Comparison of ENCODE assay signal across 8 cellular contexts in genomic region chr4:154928640-154929257, GRCh38.
DNase-seq lines count a peak whose midpoint lies in the region; ATAC-seq, FAIRE-seq and TF ChIP-seq lines count a peak whose summit lies in the region.

No MANE protein-coding gene starts in this region.

- POLR2A ChIA-PET in A549 (lab: Yijun Ruan, JAX), result no interaction called here

- TF ChIP-seq RAD21 in A549 (conservative IDR thresholded peaks at IDR 0.05 in 1 of 2, IDR thresholded peaks at IDR 0.05 in 1 of 2), result peak; percentile 49 to 68

- TF ChIP-seq CTCF in A549 (IDR thresholded peaks at IDR 0.05) (peak; percentile 50), psoas muscle (IDR thresholded peaks at IDR 0.05) (no peak)

- CTCF ChIA-PET in A549 (lab: Yijun Ruan, JAX), result interaction anchor here (1.1 to 2.4 kb wide), 3 partner anchors 17 to 73 kb away, joined by 3 to 12 read pairs (median 4); no protein-coding TSS in a partner anchor

- no peak for FAIRE-seq in A549 (lab: Jason Lieb, UNC)

- ATAC-seq in A549 (peak in 1 of 2 experiments; percentile 59; a peak in 2 of 6 replicates), psoas muscle (no peak)

- intact Hi-C loops in psoas muscle (cut with DNase I), result no loop called here

- H3K4me3 ChIP-seq in A549 (no peak overlapping the region), H7 (ENCODE audit: insufficient read depth, low read depth, low read length) (no peak overlapping the region), psoas muscle (no peak overlapping the region)

- no peak for TF ChIP-seq POLR2A in A549 (IDR thresholded peaks at IDR 0.05; ENCODE audit: low read length)

- no peak for TF ChIP-seq EP300 in A549 (IDR thresholded peaks at IDR 0.05)

- H3K4me2 ChIP-seq in A549, result no peak overlapping the region

- H3K9me3 ChIP-seq in A549 (no peaks in the 10 kb centered on the region), psoas muscle (peaks cover 5% of the 10 kb centered on the region)

- H3K36me3 ChIP-seq in H7 (replicated peaks; ENCODE audit: control insufficient read depth, insufficient read depth, low read length), result no peaks in the 10 kb centered on the region
- no peaks in the 10 kb centered on the region for H3K36me3 ChIP-seq in psoas muscle (ENCODE audit: insufficient read depth in 1 of 2, low read depth in 1 of 2)

- peak; percentile 10 to 45 for DNase-seq in A549 (ENCODE audit: low read depth in 1 of 2, low spot score in 1 of 2)
- DNase-seq in H7, result peak; percentile 35
- peak; percentile 29 for DNase-seq in amniotic stem cell (lab: John Stamatoyannopoulos, UW)
- peak; percentile 54 for DNase-seq in iPS-NIHi11 (ENCODE audit: low spot score)
- no peak for DNase-seq in activated CD4-positive, alpha-beta T cell treated with anti-CD3 and anti-CD28 coated beads for 1 hour
- no peak for DNase-seq in psoas muscle
- no peak for DNase-seq in DMS153 treated with DMSO at 0.1 percent for 48 hours (lab: John Stamatoyannopoulos, UW; ENCODE audit: unreplicated experiment)
- no peak for DNase-seq in COLO829 (ENCODE audit: low spot score)

- 22% methylated on average over 6 of the region's 6 CpGs for WGBS in A549 (ENCODE audit: missing lambda C conversion rate)
- WGBS in psoas muscle, 3 donors, result 56 to 59% (median 57%) methylated on average over 6 of the region's 6 CpGs

- H3K4me1 ChIP-seq in A549 (no peaks in the 10 kb centered on the region), psoas muscle (no peaks in the 10 kb centered on the region)

- H3K27me3 ChIP-seq in H7 (ENCODE audit: control insufficient read depth, insufficient read depth, low read length) (no peaks in the 10 kb centered on the region), psoas muscle (ENCODE audit: insufficient read depth in 3 of 3, low read length in 2 of 3) (peaks cover 0 to 1% (median 0%) of the 10 kb centered on the region in 3 donors)

- no peak overlapping the region for H3K27ac ChIP-seq in A549
- no peak overlapping the region for H3K27ac ChIP-seq in psoas muscle

TF ChIP-seq in A549, 52 proteins besides CTCF, POLR2A, EP300 and RAD21:
- no peak for TF ChIP-seq KDM5A (IDR thresholded peaks at IDR 0.05)
- TF ChIP-seq, protein P1, sequence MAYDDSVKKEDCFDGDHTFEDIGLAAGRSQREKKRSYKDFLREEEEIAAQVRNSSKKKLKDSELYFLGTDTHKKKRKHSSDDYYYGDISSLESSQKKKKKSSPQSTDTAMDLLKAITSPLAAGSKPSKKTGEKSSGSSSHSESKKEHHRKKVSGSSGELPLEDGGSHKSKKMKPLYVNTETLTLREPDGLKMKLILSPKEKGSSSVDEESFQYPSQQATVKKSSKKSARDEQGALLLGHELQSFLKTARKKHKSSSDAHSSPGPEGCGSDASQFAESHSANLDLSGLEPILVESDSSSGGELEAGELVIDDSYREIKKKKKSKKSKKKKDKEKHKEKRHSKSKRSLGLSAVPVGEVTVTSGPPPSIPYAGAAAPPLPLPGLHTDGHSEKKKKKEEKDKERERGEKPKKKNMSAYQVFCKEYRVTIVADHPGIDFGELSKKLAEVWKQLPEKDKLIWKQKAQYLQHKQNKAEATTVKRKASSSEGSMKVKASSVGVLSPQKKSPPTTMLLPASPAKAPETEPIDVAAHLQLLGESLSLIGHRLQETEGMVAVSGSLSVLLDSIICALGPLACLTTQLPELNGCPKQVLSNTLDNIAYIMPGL (CRISPR knock-in tag; IDR thresholded peaks at IDR 0.05; ENCODE audit: borderline replicate concordance), result no peak
- TF ChIP-seq RARB (CRISPR knock-in tag; IDR thresholded peaks at IDR 0.05), result no peak
- TF ChIP-seq ZFP36 (IDR thresholded peaks at IDR 0.05; ENCODE audit: borderline replicate concordance, partially characterized antibody), result no peak
- no peak for TF ChIP-seq TP53 (CRISPR knock-in tag; IDR thresholded peaks at IDR 0.05)
- TF ChIP-seq MAZ (IDR thresholded peaks at IDR 0.05; ENCODE audit: borderline replicate concordance, low read depth, low read length), result no peak
- TF ChIP-seq SMC3 (IDR thresholded peaks at IDR 0.05), result peak; percentile 41; the same call in 2 of the 3 replicates
- no peak for TF ChIP-seq RCOR1 (IDR thresholded peaks at IDR 0.05; ENCODE audit: low read depth, low read length)
- TF ChIP-seq CBX8 (IDR thresholded peaks at IDR 0.05), result no peak

Comparison
In these comparisons a context has a peak if more than half of its experiments do, and no peak if none do; other contexts are left out.
1. DNase-seq: peak in A549 (2 of 2), H7 (single experiment), amniotic stem cell (single experiment) and iPS-NIHi11 (single experiment); none in activated CD4-positive, alpha-beta T cell treated with anti-CD3 and anti-CD28 coated beads for 1 hour (single experiment), psoas muscle (0 of 2), DMS153 treated with DMSO at 0.1 percent for 48 hours (single experiment) and COLO829 (single experiment).